9 cellular contexts compared by ENCODE assay signal in the genomic region with DNA sequence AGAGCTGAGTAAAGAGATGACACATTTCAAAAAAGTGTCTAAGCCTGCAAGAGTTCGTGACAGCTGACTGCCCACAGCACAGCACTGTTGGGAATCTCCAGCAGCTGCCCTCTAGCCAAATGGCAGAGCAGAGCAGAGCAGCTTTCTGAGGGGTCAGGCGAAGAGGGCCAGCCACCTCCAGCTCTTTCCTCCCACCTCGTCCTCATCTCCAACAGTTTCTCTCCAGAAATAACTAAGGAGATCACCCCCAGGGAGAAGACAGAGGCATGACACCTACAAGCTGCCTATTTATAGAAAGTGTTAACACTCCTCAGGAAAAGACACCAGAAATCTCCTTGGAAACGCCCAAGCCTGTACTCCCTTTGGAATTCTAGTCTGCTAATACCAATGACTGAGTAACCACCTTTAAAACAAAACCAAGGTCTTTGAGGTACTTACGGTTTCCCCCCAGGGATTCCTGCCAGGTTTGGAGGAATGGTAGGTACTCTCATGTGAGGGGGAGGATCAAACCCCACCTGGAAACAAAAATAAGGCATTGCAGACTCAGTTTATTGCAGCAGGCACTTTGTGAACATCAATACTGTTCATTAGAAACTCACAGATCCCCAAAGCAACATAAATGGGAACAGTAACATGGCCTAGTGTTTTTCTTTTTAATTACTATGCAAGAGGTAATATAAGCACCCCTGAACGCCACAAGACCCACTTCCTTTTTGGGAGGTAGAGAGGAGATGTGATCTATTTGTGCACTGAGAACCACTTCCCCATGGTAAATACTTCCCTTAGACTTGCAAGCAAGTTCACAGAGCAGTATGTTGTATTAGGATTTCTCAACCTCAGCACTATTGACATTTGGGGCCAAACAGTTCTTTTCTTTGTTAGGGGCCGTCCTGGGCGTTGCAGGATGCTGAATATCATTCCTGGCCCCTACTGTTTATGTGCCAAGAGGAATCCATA.
A peak's percentile ranks its signal among the peaks of the same experiment; 100 is the strongest.
DNase-seq lines count a peak whose midpoint lies in the region; ATAC-seq and TF ChIP-seq lines count a peak whose summit lies in the region.
"Had no signal": no experiment of that assay in that cellular context is flagged by ENCODE, and none has a peak within 500 bp of the region (broad histone marks: within the 10 kb centered on the region; RNA-seq: fewer than 3 reads in every experiment).

No MANE protein-coding gene starts in this region.

- peak overlapping the region; percentile 16 for H3K27ac ChIP-seq in subcutaneous abdominal adipose tissue (ENCODE audit: low read depth, low read length)
- H3K27ac ChIP-seq in ovary, result no peak overlapping the region

- H3K9ac ChIP-seq in subcutaneous abdominal adipose tissue (ENCODE audit: low read length in 5 of 5), result no peak overlapping the region

- 67 to 70% (median 69%) methylated on average over 8 of the region's 8 CpGs for WGBS in ovary, 3 donors

- peak; percentile 50 for ATAC-seq in HG02884 (IDR thresholded peaks at IDR 0.05; ENCODE audit: unreplicated experiment)

- no peaks in the 10 kb centered on the region for H3K9me3 ChIP-seq in subcutaneous abdominal adipose tissue (ENCODE audit: control insufficient read depth in 5 of 5, low read length in 5 of 5)
- no peaks in the 10 kb centered on the region for H3K9me3 ChIP-seq in ovary

- TF ChIP-seq CTCF in ovary (IDR thresholded peaks at IDR 0.05), result no peak

- H3K4me3 ChIP-seq in subcutaneous abdominal adipose tissue (ENCODE audit: low read depth in 1 of 5, low read length in 5 of 5), result no peak overlapping the region
- no peak overlapping the region for H3K4me3 ChIP-seq in ovary

- intact Hi-C loops in ovary (cut with DNase I), result loop anchor here (10.0 kb wide), 3 partner anchors 55 to 75 kb away; a partner anchor contains a TSS

- TF ChIP-seq POLR2A in ovary (IDR thresholded peaks at IDR 0.05), result no peak

- no peak for TF ChIP-seq EP300 in ovary (IDR thresholded peaks at IDR 0.05)

- DNase-seq in OCI-M1 (lab: John Stamatoyannopoulos, UW), result peak; percentile 15
- peak; percentile 84 for DNase-seq in glomerular visceral epithelial cell (ENCODE audit: extremely low spot score)
- no peak for DNase-seq in ovary
- DNase-seq in mucosa of gallbladder (ENCODE audit: low spot score), result no peak
- DNase-seq in SW 1271 (lab: John Stamatoyannopoulos, UW), result no peak
- DNase-seq: activated CD4-positive, alpha-beta T cell treated with anti-CD3 and anti-CD28 coated beads for 48 hours; MM.1S had no signal

- H3K36me3 ChIP-seq in subcutaneous abdominal adipose tissue (ENCODE audit: control insufficient read depth in 5 of 5, insufficient read depth in 5 of 5, low read length in 5 of 5) (peaks cover 10 to 58% (median 48%) of the 10 kb centered on the region in 5 donors), ovary (no peaks in the 10 kb centered on the region)

- no peaks in the 10 kb centered on the region for H3K27me3 ChIP-seq in subcutaneous abdominal adipose tissue (ENCODE audit: control insufficient read depth in 5 of 5, insufficient read depth in 4 of 5, low read length in 5 of 5)
- no peaks in the 10 kb centered on the region for H3K27me3 ChIP-seq in ovary

- peaks cover 3 to 48% (median 41%) of the 10 kb centered on the region in 5 donors for H3K4me1 ChIP-seq in subcutaneous abdominal adipose tissue (ENCODE audit: control insufficient read depth in 5 of 5, insufficient read depth in 5 of 5, low read length in 5 of 5)
- no peaks in the 10 kb centered on the region for H3K4me1 ChIP-seq in ovary (ENCODE audit: insufficient read depth)

Comparison
In these comparisons a context has a peak if more than half of its experiments do, and no peak if none do; other contexts are left out.
1. DNase-seq: peak in OCI-M1 (single experiment) and glomerular visceral epithelial cell (single experiment); none in ovary (0 of 5), mucosa of gallbladder (single experiment) and SW 1271 (0 of 2).